Comparison of ENCODE assay signal across 13 cellular contexts in genomic region chr12:104738371-104738710, GRCh38.
A peak's percentile ranks its signal among the peaks of the same experiment; 100 is the strongest.
DNase-seq lines count a peak whose midpoint lies in the region; ATAC-seq lines count a peak whose summit lies in the region.
"Had no signal": no experiment of that assay in that cellular context is flagged by ENCODE, and none has a peak within 500 bp of the region (broad histone marks: within the 10 kb centered on the region; RNA-seq: fewer than 3 reads in every experiment).

No MANE protein-coding gene starts in this region.

- peaks cover 63% of the 10 kb centered on the region for H3K4me1 Mint-ChIP-seq in activated CD4-positive, alpha-beta T cell treated with anti-CD3 and anti-CD28 coated beads for 36 hours

- peak overlapping the region; percentile 34 for H3K27ac Mint-ChIP-seq in activated CD4-positive, alpha-beta T cell treated with anti-CD3 and anti-CD28 coated beads for 36 hours

- ATAC-seq in activated CD4-positive, alpha-beta T cell treated with anti-CD3 and anti-CD28 coated beads for 36 hours: no peak
- ATAC-seq in esophagus mucosa (peak; percentile 90), GM19397 (IDR thresholded peaks at IDR 0.05; ENCODE audit: unreplicated experiment) (no peak), HG02852 (IDR thresholded peaks at IDR 0.05; ENCODE audit: unreplicated experiment) (no peak)

- no peaks in the 10 kb centered on the region for H3K27me3 Mint-ChIP-seq in activated CD4-positive, alpha-beta T cell treated with anti-CD3 and anti-CD28 coated beads for 36 hours

- H3K9me3 Mint-ChIP-seq in activated CD4-positive, alpha-beta T cell treated with anti-CD3 and anti-CD28 coated beads for 36 hours (ENCODE audit: low read depth): no peaks in the 10 kb centered on the region

- no peak overlapping the region for H3K4me3 ChIP-seq in skin epidermis
- H3K4me3 ChIP-seq: adrenal gland, GM23248 had no signal

- CTCF ChIA-PET in activated CD4-positive, alpha-beta T cell treated with anti-CD3 and anti-CD28 coated beads for 36 hours (lab: Charles Lee): interaction anchor here (1.3 kb wide), 2 partner anchors 12 to 357 kb away, joined by 3 to 7 read pairs; no protein-coding TSS in a partner anchor

- H3K4me3 Mint-ChIP-seq in activated CD4-positive, alpha-beta T cell treated with anti-CD3 and anti-CD28 coated beads for 36 hours: no peak overlapping the region

- H3K27ac ChIP-seq in skin epidermis: peak overlapping the region in 15 of 21 experiments; percentile 8 to 73 (median 51)
- H3K27ac ChIP-seq: adrenal gland, GM23248, KMS-11 had no signal

- intact Hi-C loops in activated CD4-positive, alpha-beta T cell treated with anti-CD3 and anti-CD28 coated beads for 36 hours (cut with DNase I, micrococcal nuclease): no loop called here

- no peak for DNase-seq in activated CD4-positive, alpha-beta T cell treated with anti-CD3 and anti-CD28 coated beads for 36 hours
- no peak for DNase-seq in activated CD4-positive, alpha-beta T cell treated with anti-CD3 and anti-CD28 coated beads for 48 hours
- DNase-seq in NCI-H510A treated with DMSO at 0.1 percent for 48 hours (lab: John Stamatoyannopoulos, UW): peak; percentile 92
- DNase-seq in dedifferentiated amniotic fluid mesenchymal stem cell (ENCODE audit: extremely low spot score): no peak
- DNase-seq: activated CD4-positive, alpha-beta T cell treated with anti-CD3 and anti-CD28 coated beads, Interleukin-2, amount 50 U/mL, for 4 hours; adrenal gland; GM23248; stimulated activated CD4-positive, alpha-beta T cell treated with anti-CD3 and anti-CD28 coated beads, Interleukin-15, amount 100 ng/mL, for 24 hours had no signal

- no peaks in the 10 kb centered on the region for H3K36me3 Mint-ChIP-seq in activated CD4-positive, alpha-beta T cell treated with anti-CD3 and anti-CD28 coated beads for 36 hours (ENCODE audit: low read depth)

- POLR2A ChIA-PET in activated CD4-positive, alpha-beta T cell treated with anti-CD3 and anti-CD28 coated beads for 36 hours (lab: Charles Lee): no interaction called here
